ENCODE assay signal across 13 cellular contexts in genomic region chr6:108944058-108944457, GRCh38.
DNase-seq lines count a peak whose midpoint lies in the region; ATAC-seq, FAIRE-seq and TF ChIP-seq lines count a peak whose summit lies in the region.
"Had no signal": no experiment of that assay in that cellular context is flagged by ENCODE, and none has a peak within 500 bp of the region (broad histone marks: within the 10 kb centered on the region; RNA-seq: fewer than 3 reads in every experiment).

No MANE protein-coding gene starts in this region.

- H3K27ac Mint-ChIP-seq in brain: peak overlapping the region in 4 of 5 experiments; percentile 75 to 90 (median 84)
- H3K27ac Mint-ChIP-seq in mesothelial cell of epicardium: peak overlapping the region; percentile 68
- H3K27ac Mint-ChIP-seq: memory B cell, WTC11 had no signal

- no peaks in the 10 kb centered on the region for H3K36me3 ChIP-seq in tibial nerve

- H3K27me3 ChIP-seq in tibial nerve: no peaks in the 10 kb centered on the region

- H3K36me3 Mint-ChIP-seq in brain: peaks cover 5% of the 10 kb centered on the region
- peaks cover 3% of the 10 kb centered on the region for H3K36me3 Mint-ChIP-seq in mesothelial cell of epicardium
- H3K36me3 Mint-ChIP-seq: memory B cell had no signal

- H3K4me3 ChIP-seq in tibial nerve: no peak overlapping the region

- TF ChIP-seq POLR2A in tibial nerve (IDR thresholded peaks at IDR 0.05): no peak

- no peak for TF ChIP-seq EP300 in tibial nerve (IDR thresholded peaks at IDR 0.05)

- H3K4me1 Mint-ChIP-seq in brain (peaks cover 48% of the 10 kb centered on the region), mesothelial cell of epicardium (peaks cover 73% of the 10 kb centered on the region)

- no peak for TF ChIP-seq CTCF in brain (conservative IDR thresholded peaks at IDR 0.05)
- no peak for TF ChIP-seq CTCF in mesothelial cell of epicardium (IDR thresholded peaks at IDR 0.05; ENCODE audit: unreplicated experiment)
- no peak for TF ChIP-seq CTCF in tibial nerve (IDR thresholded peaks at IDR 0.05)

- peaks cover 0 to 4% (median 3%) of the 10 kb centered on the region in 5 experiments for H3K9me3 Mint-ChIP-seq in brain
- H3K9me3 Mint-ChIP-seq in mesothelial cell of epicardium: peaks cover 10% of the 10 kb centered on the region
- H3K9me3 Mint-ChIP-seq: memory B cell had no signal

- no peak for FAIRE-seq in HTR-8/SVneo (lab: Jason Lieb, UNC)
- FAIRE-seq: GM18507 had no signal

- no peaks in the 10 kb centered on the region for H3K9me3 ChIP-seq in tibial nerve

- H3K27ac ChIP-seq in tibial nerve: peak overlapping the region; percentile 64 to 93 (median 80)
- H3K27ac ChIP-seq: 22Rv1 had no signal

- H3K4me3 Mint-ChIP-seq in brain (no peak overlapping the region), mesothelial cell of epicardium (no peak overlapping the region)
- H3K4me3 Mint-ChIP-seq: memory B cell, WTC11 had no signal

- peaks cover 0 to 60% (median 38%) of the 10 kb centered on the region in 4 donors for H3K4me1 ChIP-seq in tibial nerve

- no peaks in the 10 kb centered on the region for H3K27me3 Mint-ChIP-seq in brain
- H3K27me3 Mint-ChIP-seq in mesothelial cell of epicardium (ENCODE audit: low read depth): no peaks in the 10 kb centered on the region
- H3K27me3 Mint-ChIP-seq: memory B cell had no signal

- WGBS in tibial nerve, 2 donors: 91 to 100% methylated on average over 1 of the region's 1 CpG

- DNase-seq in NCI-H1694 treated with DMSO at 0.1 percent for 48 hours (lab: John Stamatoyannopoulos, UW) (peak; percentile 29), NCI-H1694 (lab: John Stamatoyannopoulos, UW) (no peak), mesothelial cell of epicardium (ENCODE audit: low spot score in 2 of 2, unreplicated experiment in 2 of 2) (no peak), tibial nerve (ENCODE audit: low spot score in 2 of 2) (no peak), dedifferentiated amniotic fluid mesenchymal stem cell (ENCODE audit: extremely low spot score) (no peak), HTR-8/SVneo (ENCODE audit: insufficient read length, low spot score) (no peak)
- DNase-seq: activated T-cell treated with anti-CD3 and anti-CD28 coated beads, Interleukin-2, amount 50 U/mL, for 1 hour had no signal

- no peak for ATAC-seq in HG02938 (IDR thresholded peaks at IDR 0.05; ENCODE audit: unreplicated experiment)
- ATAC-seq: WTC11 had no signal
